In the genomic region with DNA sequence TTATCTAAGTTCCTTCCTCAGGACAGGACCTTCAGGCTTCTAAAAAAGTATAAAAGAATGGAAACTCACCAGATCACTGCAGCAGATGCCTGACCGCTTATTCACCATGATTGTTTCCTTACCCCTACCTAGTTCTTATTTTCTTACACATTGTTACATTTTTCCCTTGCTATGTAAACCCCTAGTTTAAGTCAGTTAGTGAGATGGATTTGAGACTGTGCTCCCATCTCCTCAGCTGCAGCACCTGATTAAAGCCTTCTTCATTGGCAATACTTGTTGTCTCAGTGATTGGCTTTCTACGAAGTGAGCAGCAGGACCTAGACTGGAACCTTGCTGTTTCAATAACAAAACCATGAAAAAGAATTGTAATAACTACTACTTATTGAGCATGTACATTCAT, we compare ENCODE assay signal across 21 cellular contexts. TPM values are rescaled to one million over a fixed set of nuclear protein-coding genes. Genes with fewer than 3 reads are reported as not detected.
DNase-seq lines count a peak whose midpoint lies in the region; ATAC-seq and TF ChIP-seq lines count a peak whose summit lies in the region.
"Had no signal": no experiment of that assay in that cellular context is flagged by ENCODE, and none has a peak within 500 bp of the region (broad histone marks: within the 10 kb centered on the region; RNA-seq: fewer than 3 reads in every experiment).

No MANE protein-coding gene starts in this region.

- H3K4me3 ChIP-seq in ascending aorta (peak overlapping the region; percentile 46 to 71), esophagus muscularis mucosa (peak overlapping the region; percentile 52 to 72 (median 66)), psoas muscle (peak overlapping the region; percentile 62), tibial nerve (no peak overlapping the region)
- H3K4me3 ChIP-seq: mucosa of descending colon had no signal

- intact Hi-C loops in ascending aorta (cut with DNase I) (no loop called here), esophagus muscularis mucosa (cut with DNase I) (no loop called here), psoas muscle (cut with DNase I) (no loop called here)

- H3K36me3 ChIP-seq in ascending aorta (peaks cover 3 to 7% of the 10 kb centered on the region in 2 donors), esophagus muscularis mucosa (peaks cover 0 to 20% (median 10%) of the 10 kb centered on the region in 4 donors), psoas muscle (ENCODE audit: insufficient read depth in 1 of 2, low read depth in 1 of 2) (no peaks in the 10 kb centered on the region), tibial nerve (peaks cover 0 to 7% (median 0%) of the 10 kb centered on the region in 3 donors)

- no peak for TF ChIP-seq CTCF in ascending aorta (IDR thresholded peaks at IDR 0.05)
- TF ChIP-seq CTCF in esophagus muscularis mucosa (IDR thresholded peaks at IDR 0.05): no peak
- no peak for TF ChIP-seq CTCF in psoas muscle (IDR thresholded peaks at IDR 0.05)
- no peak for TF ChIP-seq CTCF in tibial nerve (IDR thresholded peaks at IDR 0.05)

- no peaks in the 10 kb centered on the region for H3K9me3 ChIP-seq in ascending aorta
- peaks cover 0 to 4% (median 0%) of the 10 kb centered on the region in 4 donors for H3K9me3 ChIP-seq in esophagus muscularis mucosa
- no peaks in the 10 kb centered on the region for H3K9me3 ChIP-seq in psoas muscle
- peaks cover 0 to 7% (median 0%) of the 10 kb centered on the region in 4 donors for H3K9me3 ChIP-seq in tibial nerve

- TF ChIP-seq EP300 in esophagus muscularis mucosa (IDR thresholded peaks at IDR 0.05): no peak
- TF ChIP-seq EP300 in tibial nerve (IDR thresholded peaks at IDR 0.05): no peak

- ATAC-seq in psoas muscle (no peak), GM21529 (IDR thresholded peaks at IDR 0.05; ENCODE audit: unreplicated experiment) (no peak), GM21528 (IDR thresholded peaks at IDR 0.05; ENCODE audit: low FRiP score, unreplicated experiment) (no peak), HG03175 (IDR thresholded peaks at IDR 0.05; ENCODE audit: unreplicated experiment) (no peak)
- ATAC-seq: activated T-helper 17 cell treated with anti-CD3 and anti-CD28 coated beads, Interleukin-2, amount 50 U/mL, for 72 hours; mucosa of descending colon had no signal

- DNase-seq in ascending aorta (ENCODE audit: low spot score in 2 of 2) (no peak), esophagus muscularis mucosa (ENCODE audit: extremely low spot score) (no peak), psoas muscle (no peak), tibial nerve (ENCODE audit: low spot score in 2 of 2) (no peak)
- DNase-seq in activated CD4-positive, alpha-beta T cell treated with anti-CD3 and anti-CD28 coated beads, Interleukin-2, amount 50 U/mL, for 4 hours: no peak
- DNase-seq: activated CD4-positive, alpha-beta T cell treated with anti-CD3 and anti-CD28 coated beads for 48 hours; activated naive CD8-positive, alpha-beta T cell treated with anti-CD3 and anti-CD28 coated beads, Interleukin-2, amount 10 ng/mL, durations not matched to agents 7 days and 5 days; CD4-positive, CD25-positive, alpha-beta regulatory T cell; DMS53; mucosa of descending colon; NCI-H187 treated with DMSO at 0.1 percent for 48 hours; NCI-H2227 treated with DMSO at 0.1 percent for 48 hours; nucleus accumbens; stimulated activated CD4-positive, alpha-beta T cell treated with anti-CD3 and anti-CD28 coated beads, Interleukin-15, amount 100 ng/mL, for 24 hours had no signal

- H3K27ac ChIP-seq in ascending aorta (peak overlapping the region; percentile 91 to 95), esophagus muscularis mucosa (replicated peaks in 1 of 4) (peak overlapping the region; percentile 85 to 97 (median 90)), psoas muscle (peak overlapping the region; percentile 30), tibial nerve (peak overlapping the region in 3 of 4 donors; percentile 71 to 87 (median 86))
- H3K27ac ChIP-seq: epithelial cell of prostate had no signal

- no peaks in the 10 kb centered on the region for H3K27me3 ChIP-seq in ascending aorta
- no peaks in the 10 kb centered on the region for H3K27me3 ChIP-seq in esophagus muscularis mucosa
- H3K27me3 ChIP-seq in psoas muscle (ENCODE audit: insufficient read depth in 3 of 3, low read length in 2 of 3): no peaks in the 10 kb centered on the region
- H3K27me3 ChIP-seq in tibial nerve: no peaks in the 10 kb centered on the region

- WGBS in esophagus muscularis mucosa: 36% methylated on average over 2 of the region's 2 CpGs
- 45 to 96% (median 68%) methylated on average over 2 of the region's 2 CpGs for WGBS in psoas muscle, 3 donors
- 69 to 93% methylated on average over 2 of the region's 2 CpGs for WGBS in tibial nerve, 2 donors

- peaks cover 13 to 45% of the 10 kb centered on the region in 2 donors for H3K4me1 ChIP-seq in ascending aorta
- peaks cover 38 to 60% (median 59%) of the 10 kb centered on the region in 4 donors for H3K4me1 ChIP-seq in esophagus muscularis mucosa
- H3K4me1 ChIP-seq in psoas muscle: peaks cover 23% of the 10 kb centered on the region
- H3K4me1 ChIP-seq in tibial nerve: peaks cover 0 to 53% (median 16%) of the 10 kb centered on the region in 4 donors

- TF ChIP-seq POLR2A in esophagus muscularis mucosa (IDR thresholded peaks at IDR 0.05; ENCODE audit: low read depth) (no peak), tibial nerve (IDR thresholded peaks at IDR 0.05) (no peak)

RNA-seq across cellular contexts. Expression of a gene that starts 4.7 kb away (rescaled TPM):
- total RNA-seq in ascending aorta (830 TPM), esophagus muscularis mucosa (1,000 to 10,000 TPM; 1,380 to 2,231 (median 1,856) TPM), psoas muscle (100 to 1,000 TPM; 117 to 267 (median 155) TPM), tibial nerve (100 to 1,000 TPM; 312 to 741 (median 433) TPM)
- polyA plus RNA-seq in psoas muscle: 100 to 1,000 TPM; 178 to 260 (median 219) TPM
- total RNA-seq: activated naive CD8-positive, alpha-beta T cell treated with anti-CD3 and anti-CD28 coated beads, Interleukin-2, amount 10 ng/mL, durations not matched to agents 7 days and 5 days; CD4-positive, CD25-positive, alpha-beta regulatory T cell; HT-29; T-helper 1 cell treated with Interleukin-12 subunit alpha and Interleukin-12 subunit beta and Interleukin-4 antibody, amounts not matched to agents 30 ng/mL and 1 ng/mL, for 36 hours had no signal
- polyA plus RNA-seq: CD4-positive, CD25-positive, alpha-beta regulatory T cell had no signal

Comparison
In these comparisons a context has a peak if more than half of its experiments do, and no peak if none do; other contexts are left out.
1. H3K27ac ChIP-seq: peak in every context shown above with its lines; median percentile 93 in ascending aorta; 90 in esophagus muscularis mucosa; 86 in tibial nerve; 30 in psoas muscle.
2. H3K4me3 ChIP-seq: peak in ascending aorta (2 of 2), esophagus muscularis mucosa (4 of 4) and psoas muscle (single experiment); none in tibial nerve (0 of 4).